ENCODE assay signal across 22 cellular contexts in the genomic region with DNA sequence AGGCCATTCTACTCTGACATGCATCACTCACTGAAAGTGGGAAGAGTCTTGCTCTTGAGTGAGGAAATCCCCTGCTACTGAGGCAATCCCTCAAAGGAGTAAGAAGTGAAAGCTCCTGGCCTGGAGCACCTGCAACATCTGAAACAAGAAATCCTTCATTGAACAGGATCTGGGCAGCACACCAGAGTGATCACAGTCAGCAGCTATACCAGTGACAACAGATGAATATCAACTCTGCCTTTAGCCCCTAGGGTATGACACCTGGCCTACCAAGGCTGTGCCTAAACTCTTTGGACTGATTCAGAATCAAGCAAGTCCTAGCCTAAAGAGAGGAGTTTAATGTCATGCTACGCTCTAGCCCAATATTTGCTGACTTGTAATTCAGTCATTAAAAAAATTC.
"Had no signal": no experiment of that assay in that cellular context is flagged by ENCODE, and none has a peak within 500 bp of the region (broad histone marks: within the 10 kb centered on the region; RNA-seq: fewer than 3 reads in every experiment).

No MANE protein-coding gene starts in this region.

- FAIRE-seq: RCC 7860 had no signal

- H3K36me3 ChIP-seq: brain microvascular endothelial cell had no signal

- DNase-seq: activated CD4-positive, alpha-beta memory T cell treated with anti-CD3 and anti-CD28 coated beads for 36 hours; activated CD4-positive, alpha-beta T cell treated with anti-CD3 and anti-CD28 coated beads, Interleukin-2, amount 10 ng/mL, durations not matched to agents 24 days and 14 days; activated CD4-positive, CD25-positive, alpha-beta regulatory T cell treated with anti-CD3 and anti-CD28 coated beads, Interleukin-2, amount 50 U/mL, for 72 hours; activated gamma-delta T cell; activated naive CD4-positive, alpha-beta T cell treated with anti-CD3 and anti-CD28 coated beads for 36 hours; activated T-cell treated with anti-CD3 and anti-CD28 coated beads for 4 hours; activated T-cell treated with anti-CD3 and anti-CD28 coated beads, Interleukin-2, amount 50 U/mL, for 48 hours; brain microvascular endothelial cell; Karpas-422; NCI-H1105 treated with DMSO at 0.1 percent for 48 hours; NCI-H1436 treated with DMSO at 0.1 percent for 48 hours; NCI-H187; NCI-H2081; NCI-H510A treated with DMSO at 0.1 percent for 48 hours; NCI-H69; PC-3; SHP77 treated with DMSO at 0.1 percent for 48 hours; T-helper 17 cell; T-helper 9 cell had no signal

- H3K27ac ChIP-seq: brain microvascular endothelial cell had no signal

- ATAC-seq: activated T-helper 17 cell treated with anti-CD3 and anti-CD28 coated beads, Interleukin-2, amount 50 U/mL, for 72 hours; PC-3; T-helper 17 cell; WTC11 had no signal

- H3K27me3 ChIP-seq: brain microvascular endothelial cell had no signal
